13 cellular contexts compared by ENCODE assay signal in genomic region chr12:95224202-95225170, GRCh38. TPM values are rescaled to one million over a fixed set of nuclear protein-coding genes. Genes with fewer than 3 reads are reported as not detected.
DNase-seq lines count a peak whose midpoint lies in the region; ATAC-seq, FAIRE-seq and TF ChIP-seq lines count a peak whose summit lies in the region.
"Had no signal": no experiment of that assay in that cellular context is flagged by ENCODE, and none has a peak within 500 bp of the region (broad histone marks: within the 10 kb centered on the region; RNA-seq: fewer than 3 reads in every experiment).

No MANE protein-coding gene starts in this region.

- H3K9me3 Mint-ChIP-seq in activated T-cell treated with anti-CD3 and anti-CD28 coated beads, Interleukin-2, amount 50 U/mL, for 4 hours, result no peaks in the 10 kb centered on the region

- H3K9me3 ChIP-seq in psoas muscle, result no peaks in the 10 kb centered on the region

- no peak overlapping the region for H3K4me3 ChIP-seq in bronchial epithelial cell (ENCODE audit: low read depth, low read length)
- no peak overlapping the region for H3K4me3 ChIP-seq in psoas muscle

- no peak overlapping the region for H3K27ac ChIP-seq in psoas muscle

- FAIRE-seq in bronchial epithelial cell (lab: Jason Lieb, UNC), result no peak

- H3K36me3 Mint-ChIP-seq in activated T-cell treated with anti-CD3 and anti-CD28 coated beads, Interleukin-2, amount 50 U/mL, for 4 hours (ENCODE audit: insufficient read depth), result peaks cover 13% of the 10 kb centered on the region

- WGBS in psoas muscle, 3 donors, result 90 to 95% (median 90%) methylated on average over 8 of the region's 8 CpGs

- H3K4me1 Mint-ChIP-seq in activated T-cell treated with anti-CD3 and anti-CD28 coated beads, Interleukin-2, amount 50 U/mL, for 4 hours (ENCODE audit: low read depth), result peaks cover 41% of the 10 kb centered on the region

- no peaks in the 10 kb centered on the region for H3K27me3 Mint-ChIP-seq in activated T-cell treated with anti-CD3 and anti-CD28 coated beads, Interleukin-2, amount 50 U/mL, for 4 hours (ENCODE audit: low read depth)

- H3K36me3 ChIP-seq in bronchial epithelial cell (ENCODE audit: control insufficient read depth, insufficient read depth, low read length) (peaks cover 2% of the 10 kb centered on the region), psoas muscle (ENCODE audit: insufficient read depth in 1 of 2, low read depth in 1 of 2) (no peaks in the 10 kb centered on the region)

- intact Hi-C loops in psoas muscle (cut with DNase I), result no loop called here

- no peak overlapping the region for H3K4me3 Mint-ChIP-seq in activated T-cell treated with anti-CD3 and anti-CD28 coated beads, Interleukin-2, amount 50 U/mL, for 4 hours
- H3K4me3 Mint-ChIP-seq: endodermal cell had no signal

- DNase-seq in activated T-cell treated with anti-CD3 and anti-CD28 coated beads, Interleukin-2, amount 50 U/mL, for 4 hours, result no peak
- DNase-seq in activated T-cell treated with anti-CD3 and anti-CD28 coated beads for 4 hours, result no peak
- peak; percentile 35 for DNase-seq in OCI-M1 (lab: John Stamatoyannopoulos, UW)
- DNase-seq in bronchial epithelial cell (ENCODE audit: low read depth), result peak; percentile 80
- DNase-seq in psoas muscle, result no peak
- DNase-seq in cerebellar cortex (ENCODE audit: low spot score), result no peak
- no peak for DNase-seq in KG1 (lab: John Stamatoyannopoulos, UW)
- no peak for DNase-seq in activated effector memory CD4-positive, alpha-beta T cell treated with Interleukin-2 at 50 U/mL for 16 hours
- DNase-seq: AML-193, endodermal cell, MV-4-11, NCI-H82, nucleus accumbens had no signal

- peak; percentile 81 to 84 for ATAC-seq in activated T-cell treated with anti-CD3 and anti-CD28 coated beads, Interleukin-2, amount 50 U/mL, for 4 hours
- peak in 3 of 4 donors; percentile 55 to 64 (median 62) for ATAC-seq in psoas muscle

- H3K27me3 ChIP-seq in bronchial epithelial cell (ENCODE audit: control insufficient read depth, insufficient read depth, low read length) (no peaks in the 10 kb centered on the region), psoas muscle (ENCODE audit: insufficient read depth in 3 of 3, low read length in 2 of 3) (no peaks in the 10 kb centered on the region)

- no peak for TF ChIP-seq CTCF in bronchial epithelial cell (IDR thresholded peaks at IDR 0.05; ENCODE audit: insufficient read depth, low read length, severe bottlenecking)
- no peak for TF ChIP-seq CTCF in psoas muscle (IDR thresholded peaks at IDR 0.05)

- peaks cover 59% of the 10 kb centered on the region for H3K4me1 ChIP-seq in psoas muscle

RNA-seq across cellular contexts. Expression of gene VEZT, which starts 6.9 kb away (rescaled TPM):
- 10 to 100 TPM; 41.7 to 43.4 (median 41.8) TPM for total RNA-seq in activated T-cell treated with anti-CD3 and anti-CD28 coated beads, Interleukin-2, amount 50 U/mL, for 4 hours
- 57.4 and 66.2 TPM in 2 replicates for total RNA-seq in bronchial epithelial cell
- 100 to 1,000 TPM in 2 of 4 donors, 10 to 100 TPM in 2; 74.4 to 121 (median 95.3) TPM for total RNA-seq in psoas muscle
- polyA plus RNA-seq in psoas muscle, result 10 to 100 TPM; 31.6 to 83.2 (median 33.9) TPM

RNA-seq across cellular contexts. Expression of gene FGD6, which starts 7.2 kb away (rescaled TPM):
- total RNA-seq in activated T-cell treated with anti-CD3 and anti-CD28 coated beads, Interleukin-2, amount 50 U/mL, for 4 hours, result under 1 TPM; 0.66 to 0.82 (median 0.81) TPM
- 13.2 and 13.3 TPM in 2 replicates for total RNA-seq in bronchial epithelial cell
- total RNA-seq in psoas muscle, result 1 to 10 TPM; 2.5 to 7.1 (median 4.4) TPM
- polyA plus RNA-seq in psoas muscle, result 1 to 10 TPM in 2 of 3 donors, under 1 TPM in 1; 0.96 to 2.8 (median 1.6) TPM

Comparison
In these comparisons a context has a peak if more than half of its experiments do, and no peak if none do; other contexts are left out.
1. DNase-seq: peak in OCI-M1 (single experiment) and bronchial epithelial cell (single experiment); none in activated T-cell treated with anti-CD3 and anti-CD28 coated beads, Interleukin-2, amount 50 U/mL, for 4 hours (single experiment), activated T-cell treated with anti-CD3 and anti-CD28 coated beads for 4 hours (single experiment), psoas muscle (0 of 2), cerebellar cortex (single experiment), KG1 (single experiment) and activated effector memory CD4-positive, alpha-beta T cell treated with Interleukin-2 at 50 U/mL for 16 hours (single experiment).